ENCODE assay signal across 9 cellular contexts in genomic region chr11:34302046-34302921, GRCh38. TPM values are rescaled to one million over a fixed set of nuclear protein-coding genes. Genes with fewer than 3 reads are reported as not detected.
DNase-seq lines count a peak whose midpoint lies in the region; ATAC-seq and TF ChIP-seq lines count a peak whose summit lies in the region.
"Had no signal": no experiment of that assay in that cellular context is flagged by ENCODE, and none has a peak within 500 bp of the region (broad histone marks: within the 10 kb centered on the region; RNA-seq: fewer than 3 reads in every experiment).

No MANE protein-coding gene starts in this region.

- H3K9me3 Mint-ChIP-seq in type B pancreatic cell: no peaks in the 10 kb centered on the region
- H3K9me3 Mint-ChIP-seq: activated naive CD4-positive, alpha-beta T cell treated with anti-CD3 and anti-CD28 coated beads, Interleukin-2, amount 50 U/mL, for 24 hours had no signal

- ATAC-seq in GM19395 (IDR thresholded peaks at IDR 0.05; ENCODE audit: unreplicated experiment): peak; percentile 79
- ATAC-seq in HG03439 (IDR thresholded peaks at IDR 0.05; ENCODE audit: unreplicated experiment): peak; percentile 70

- in situ Hi-C loops in astrocyte of the cerebellum (cut with HindIII; ENCODE audit: low sequenced_read_pairs): loop anchor here (5.0 kb wide), 1 partner anchor 50 kb away; no protein-coding TSS in a partner anchor

- CTCF ChIA-PET in HEK293T (lab: Yijun Ruan, JAX): no interaction called here

- no peak overlapping the region for H2AFZ ChIP-seq in ACC112 (ENCODE audit: low read length, unreplicated experiment)

- H3K27me3 Mint-ChIP-seq in type B pancreatic cell: no peaks in the 10 kb centered on the region
- H3K27me3 Mint-ChIP-seq: activated naive CD4-positive, alpha-beta T cell treated with anti-CD3 and anti-CD28 coated beads, Interleukin-2, amount 50 U/mL, for 24 hours had no signal

- no peaks in the 10 kb centered on the region for H3K36me3 ChIP-seq in ACC112 (ENCODE audit: insufficient read depth, low read length)

- peaks cover 61% of the 10 kb centered on the region for H3K4me1 Mint-ChIP-seq in type B pancreatic cell (ENCODE audit: unreplicated experiment)
- H3K4me1 Mint-ChIP-seq: activated naive CD4-positive, alpha-beta T cell treated with anti-CD3 and anti-CD28 coated beads, Interleukin-2, amount 50 U/mL, for 24 hours had no signal

- H3K27me3 ChIP-seq in ACC112 (ENCODE audit: insufficient read depth, low read length): no peaks in the 10 kb centered on the region

- no peak overlapping the region for H3K4me3 ChIP-seq in ACC112 (ENCODE audit: low read depth, low read length)
- no peak overlapping the region for H3K4me3 ChIP-seq in astrocyte of the cerebellum (ENCODE audit: low read depth, low read length)

- no peaks in the 10 kb centered on the region for H3K79me2 ChIP-seq in ACC112 (ENCODE audit: control insufficient read depth, insufficient read depth, low read length, unreplicated experiment)

- peaks cover 25% of the 10 kb centered on the region for H3K4me1 ChIP-seq in ACC112 (ENCODE audit: control insufficient read depth, insufficient read depth, low read length, unreplicated experiment)

- DNase-seq in astrocyte of the cerebellum (ENCODE audit: low read depth) (peak; percentile 98), type B pancreatic cell (ENCODE audit: extremely low spot score, unreplicated experiment) (no peak), HEK293T (ENCODE audit: extremely low spot score) (no peak), NCI-H524 treated with DMSO at 0.1 percent for 48 hours (lab: John Stamatoyannopoulos, UW) (no peak)
- DNase-seq in central memory CD4-positive, alpha-beta T cell: no peak

- H3K27ac Mint-ChIP-seq in type B pancreatic cell: peak overlapping the region; percentile 16
- H3K27ac Mint-ChIP-seq: activated naive CD4-positive, alpha-beta T cell treated with anti-CD3 and anti-CD28 coated beads, Interleukin-2, amount 50 U/mL, for 24 hours had no signal

- no peak for TF ChIP-seq CTCF in astrocyte of the cerebellum (IDR thresholded peaks at IDR 0.05; ENCODE audit: low read depth, low read length, missing control alignments)
- no peak for TF ChIP-seq CTCF in type B pancreatic cell (conservative IDR thresholded peaks at IDR 0.05)

- H3K27ac ChIP-seq in ACC112 (ENCODE audit: low read depth, low read length): peak overlapping the region; percentile 73

- no peaks in the 10 kb centered on the region for H3K36me3 Mint-ChIP-seq in type B pancreatic cell
- H3K36me3 Mint-ChIP-seq: activated naive CD4-positive, alpha-beta T cell treated with anti-CD3 and anti-CD28 coated beads, Interleukin-2, amount 50 U/mL, for 24 hours had no signal

- no peak overlapping the region for H3K4me3 Mint-ChIP-seq in type B pancreatic cell
- H3K4me3 Mint-ChIP-seq: activated naive CD4-positive, alpha-beta T cell treated with anti-CD3 and anti-CD28 coated beads, Interleukin-2, amount 50 U/mL, for 24 hours had no signal

- POLR2A ChIA-PET in HEK293T (lab: Yijun Ruan, JAX): no interaction called here

TF ChIP-seq in HEK293T, 16 proteins besides CTCF, POLR2A, EP300 and RAD21:
- TF ChIP-seq SP1 (IDR thresholded peaks at IDR 0.05) (no peak), FOXK2 (IDR thresholded peaks at IDR 0.05) (no peak), LEF1 (IDR thresholded peaks at IDR 0.05; ENCODE audit: borderline replicate concordance) (no peak), ARNT (IDR thresholded peaks at IDR 0.05) (no peak)

RNA-seq across cellular contexts. Expression of gene ABTB2, which starts 55.5 kb away (rescaled TPM):
- total RNA-seq in type B pancreatic cell (ENCODE audit: low replicate concordance): 9.0 and 13.5 TPM in 2 replicates
